Comparison of ENCODE assay signal across 8 cellular contexts in the genomic region with DNA sequence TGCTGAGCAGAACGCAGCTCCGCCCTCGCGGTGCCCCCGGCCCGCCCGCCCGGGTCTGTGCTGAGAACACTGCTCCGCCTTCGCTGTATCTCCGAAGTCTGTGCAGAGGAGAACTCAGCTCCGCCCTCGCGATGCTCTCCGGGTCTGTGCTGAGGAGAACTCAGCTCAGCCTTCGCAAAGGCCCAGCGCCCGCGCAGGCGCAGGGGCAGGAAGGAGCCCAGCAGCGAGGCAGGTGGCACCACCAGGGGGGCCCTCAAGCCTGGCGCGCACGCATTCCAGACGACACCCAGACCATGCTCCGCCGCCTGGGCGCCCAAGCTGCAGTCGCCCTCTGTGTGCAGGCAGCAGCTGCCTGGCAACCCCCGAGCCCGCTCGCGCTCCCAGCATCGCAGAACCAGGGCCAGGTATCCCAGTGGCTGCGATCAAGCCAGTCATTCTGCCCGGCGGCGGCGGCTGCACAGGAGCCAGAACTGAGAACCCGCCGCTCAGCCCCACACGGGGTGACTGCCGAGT.
A peak's percentile ranks its signal among the peaks of the same experiment; 100 is the strongest.
DNase-seq lines count a peak whose midpoint lies in the region; ATAC-seq, FAIRE-seq and TF ChIP-seq lines count a peak whose summit lies in the region.
"Not testable (repeated sequence)": the region's sequence is repeated elsewhere in the genome, so short reads cannot be mapped to it uniquely, and the experiment has no call there.

No MANE protein-coding gene starts in this region.

- TF ChIP-seq CTCF in BE2C (IDR thresholded peaks at IDR 0.05; ENCODE audit: low read depth, low read length); H1 (IDR thresholded peaks at IDR 0.05; ENCODE audit: control extremely low read depth in 1 of 3, insufficient read depth in 1 of 3, low read depth in 1 of 3, low read length in 3 of 3); nephron (IDR thresholded peaks at IDR 0.05; ENCODE audit: unreplicated experiment in 3 of 3): not testable (repeated sequence)
- TF ChIP-seq CTCF in WERI-Rb-1 (IDR thresholded peaks at IDR 0.05; ENCODE audit: low read depth, low read length): peak; percentile 16; the same call in 1 of the 2 replicates

- H3K79me1 ChIP-seq in H1 (ENCODE audit: low read depth, low read length): not testable (repeated sequence)

- H2BK5ac ChIP-seq in H1 (ENCODE audit: low read depth, low read length): not testable (repeated sequence)

- H4K91ac ChIP-seq in H1 (replicated peaks; ENCODE audit: insufficient read length, low read length): not testable (repeated sequence)

- not testable (repeated sequence) for H3K27ac Mint-ChIP-seq in nephron; stimulated activated naive CD8-positive, alpha-beta T cell treated with anti-CD3 and anti-CD28 coated beads, Interleukin-15, amount 100 ng/mL, for 72 hours

- TF ChIP-seq RAD21 in H1 (IDR thresholded peaks at IDR 0.05 in 1 of 2, conservative IDR thresholded peaks at IDR 0.05 in 1 of 2; ENCODE audit: low read depth in 2 of 2, low read length in 2 of 2): not testable (repeated sequence)

- H3K14ac ChIP-seq in H1 (ENCODE audit: insufficient read length): not testable (repeated sequence)

- POLR2A ChIA-PET in H1 (lab: Charles Lee; ENCODE audit: partially characterized antibody): interaction anchor here (0.6 kb wide), 1 partner anchor 209 kb away, joined by 4 read pairs; no protein-coding TSS in a partner anchor

- H3K23ac ChIP-seq in H1 (ENCODE audit: insufficient read length): not testable (repeated sequence)

- 7% methylated on average over 39 of the region's 43 CpGs; no CpG with 5 or more reads in 1 of the 2 experiments for WGBS in H1 (ENCODE audit: extremely low coverage in 1 of 2, insufficient coverage in 1 of 2, insufficient read length in 1 of 2, insufficient replicate concordance in 2 of 2, low coverage in 1 of 2, low lambda C conversion rate in 2 of 2, missing lambda C conversion rate in 1 of 2), 2 experiments

- not testable (repeated sequence) for H3K56ac ChIP-seq in H1 (replicated peaks; ENCODE audit: insufficient read length, low read depth, low read length)

- H3K23me2 ChIP-seq in H1 (ENCODE audit: low read depth, low read length): not testable (repeated sequence)

- H3K4me3 ChIP-seq in BE2C (ENCODE audit: low read depth, low read length): peak overlapping the region; percentile 31
- H3K4me3 ChIP-seq in HUES48 (ENCODE audit: low read depth, low read length): peak overlapping the region; percentile 58
- peak overlapping the region; percentile 54 for H3K4me3 ChIP-seq in WERI-Rb-1 (ENCODE audit: low read depth, low read length)
- peak overlapping the region; percentile 29 to 60 (median 36) for H3K4me3 ChIP-seq in H1 (ENCODE audit: extremely low read depth in 1 of 4, insufficient read depth in 2 of 4, low read depth in 3 of 4, low read length in 4 of 4)

- not testable (repeated sequence) for H4K20me1 ChIP-seq in H1 (replicated peaks in 1 of 2; ENCODE audit: control insufficient read depth in 1 of 2, insufficient read depth in 2 of 2, low read length in 2 of 2)

- H3K36me3 ChIP-seq in BE2C; HUES48 (ENCODE audit: control insufficient read depth, insufficient read depth, low read length); WERI-Rb-1; H1 (ENCODE audit: control insufficient read depth in 2 of 4, insufficient read depth in 4 of 4, low read length in 3 of 4): not testable (repeated sequence)

- not testable (repeated sequence) for H2BK15ac ChIP-seq in H1 (ENCODE audit: low read length)

- H3K4me2 ChIP-seq in H1 (ENCODE audit: insufficient read depth in 1 of 2, low read depth in 2 of 2, low read length in 2 of 2): peak overlapping the region; percentile 69 to 73

- H3K4me1 Mint-ChIP-seq in nephron; stimulated activated naive CD8-positive, alpha-beta T cell treated with anti-CD3 and anti-CD28 coated beads, Interleukin-15, amount 100 ng/mL, for 72 hours: not testable (repeated sequence)

- TF ChIP-seq EP300 in H1 (IDR thresholded peaks at IDR 0.05; ENCODE audit: borderline replicate concordance in 1 of 2, low read depth in 2 of 2, low read length in 2 of 2): not testable (repeated sequence)

- H4K8ac ChIP-seq in H1 (ENCODE audit: extremely low read depth, insufficient read depth, low read length): peak overlapping the region; percentile 93

- not testable (repeated sequence) for H3K79me2 ChIP-seq in H1 (ENCODE audit: control insufficient read depth in 1 of 2, insufficient read depth in 2 of 2, low read length in 2 of 2)

- not testable (repeated sequence) for H2BK12ac ChIP-seq in H1 (ENCODE audit: low read depth, low read length)

- H3K9ac ChIP-seq in HUES48 (ENCODE audit: low read depth, low read length); H1 (replicated peaks in 1 of 4; ENCODE audit: extremely low read depth in 1 of 4, low read depth in 3 of 4, low read length in 3 of 4): not testable (repeated sequence)

- not testable (repeated sequence) for H3K4me1 ChIP-seq in BE2C; HUES48 (ENCODE audit: control insufficient read depth, insufficient read depth, low read length); H1 (replicated peaks in 1 of 4; ENCODE audit: control insufficient read depth in 3 of 4, insufficient read depth in 4 of 4, low read length in 3 of 4)

- peak; percentile 35 for ATAC-seq in stimulated activated naive CD8-positive, alpha-beta T cell treated with anti-CD3 and anti-CD28 coated beads, Interleukin-15, amount 100 ng/mL, for 72 hours

- not testable (repeated sequence) for H3K27me3 Mint-ChIP-seq in nephron (ENCODE audit: low read depth); stimulated activated naive CD8-positive, alpha-beta T cell treated with anti-CD3 and anti-CD28 coated beads, Interleukin-15, amount 100 ng/mL, for 72 hours

- H3K4ac ChIP-seq in H1 (replicated peaks; ENCODE audit: insufficient read length, low read depth, low read length): not testable (repeated sequence)

- not testable (repeated sequence) for H3K27ac ChIP-seq in HUES48 (ENCODE audit: low read depth, low read length); WERI-Rb-1; H1 (ENCODE audit: low read depth, low read length)

- not testable (repeated sequence) for H3K36me3 Mint-ChIP-seq in nephron (ENCODE audit: low read depth)

- H3K27me3 ChIP-seq in BE2C; HUES48 (ENCODE audit: control insufficient read depth, insufficient read depth, low read length); WERI-Rb-1 (ENCODE audit: insufficient read depth, low read depth, severe bottlenecking); H1 (replicated peaks in 1 of 4; ENCODE audit: control insufficient read depth in 3 of 4, extremely low read depth in 1 of 4, insufficient read depth in 3 of 4, low read length in 3 of 4): not testable (repeated sequence)

- not testable (repeated sequence) for FAIRE-seq in H1 (lab: Jason Lieb, UNC)

- H2AK5ac ChIP-seq in H1 (ENCODE audit: low read depth, low read length): not testable (repeated sequence)

- H3K9me3 Mint-ChIP-seq in nephron; stimulated activated naive CD8-positive, alpha-beta T cell treated with anti-CD3 and anti-CD28 coated beads, Interleukin-15, amount 100 ng/mL, for 72 hours: not testable (repeated sequence)

- H2BK120ac ChIP-seq in H1 (replicated peaks; ENCODE audit: low read depth, low read length): not testable (repeated sequence)

- not testable (repeated sequence) for H3K9me3 ChIP-seq in BE2C; HUES48 (ENCODE audit: control insufficient read depth, insufficient read depth, low read length); WERI-Rb-1 (ENCODE audit: severe bottlenecking); H1 (ENCODE audit: insufficient read depth in 2 of 2, low read depth in 1 of 2, low read length in 1 of 2)

- CTCF ChIA-PET in H1 (lab: Charles Lee; ENCODE audit: partially characterized antibody): interaction anchor here (0.6 to 0.9 kb wide), 2 partner anchors 15 to 324 kb away, joined by 3 read pairs; no protein-coding TSS in a partner anchor

- DNase-seq in BE2C: peak; percentile 69
- peak; percentile 93 for DNase-seq in NCI-H345 (lab: John Stamatoyannopoulos, UW)
- DNase-seq in WERI-Rb-1: peak; percentile 85
- DNase-seq in H1 (ENCODE audit: low read depth in 1 of 2, low spot score in 2 of 2): peak; percentile 39 to 78
- peak in 49 of 51 donors; percentile 7 to 88 (median 59) for DNase-seq in hypothalamus (lab: John Stamatoyannopoulos, UW)
- not testable (repeated sequence) for DNase-seq in stimulated activated naive CD8-positive, alpha-beta T cell treated with anti-CD3 and anti-CD28 coated beads, Interleukin-15, amount 100 ng/mL, for 72 hours

- H3K4me3 Mint-ChIP-seq in nephron: peak overlapping the region; percentile 77 to 80 (median 78)
- not testable (repeated sequence) for H3K4me3 Mint-ChIP-seq in stimulated activated naive CD8-positive, alpha-beta T cell treated with anti-CD3 and anti-CD28 coated beads, Interleukin-15, amount 100 ng/mL, for 72 hours

- TF ChIP-seq POLR2A in H1 (IDR thresholded peaks at IDR 0.05; ENCODE audit: control extremely low read depth in 1 of 2, low read depth in 2 of 2, low read length in 2 of 2): not testable (repeated sequence)

- not testable (repeated sequence) for H2AFZ ChIP-seq in H1 (ENCODE audit: low read length)

- not testable (repeated sequence) for H4K5ac ChIP-seq in H1 (ENCODE audit: insufficient read length, low read depth, low read length)

- H3K18ac ChIP-seq in H1 (ENCODE audit: extremely low read depth, low read length): not testable (repeated sequence)

- not testable (repeated sequence) for H2BK20ac ChIP-seq in H1 (ENCODE audit: low read length)

TF ChIP-seq in H1, 55 proteins besides CTCF, POLR2A, EP300 and RAD21 (continues in another document):
- TF ChIP-seq ASH2L (IDR thresholded peaks at IDR 0.05; ENCODE audit: low read length): peak; percentile 34
- 0 out of 2 replicates have a peak, but pooled peaks have one; percentile 46 for TF ChIP-seq CHD2 (IDR thresholded peaks at IDR 0.05; ENCODE audit: low read length)
- TF ChIP-seq E2F6 (IDR thresholded peaks at IDR 0.05): peak; percentile 35; the same call in 1 of the 2 replicates
- TF ChIP-seq NRF1 (IDR thresholded peaks at IDR 0.05; ENCODE audit: low read depth, low read length): peak; percentile 54
